Comparison of ENCODE assay signal across 8 cellular contexts in genomic region chr10:74823791-74824183, GRCh38. TPM values are rescaled to one million over a fixed set of nuclear protein-coding genes. Genes with fewer than 3 reads are reported as not detected.
DNase-seq lines count a peak whose midpoint lies in the region; TF ChIP-seq lines count a peak whose summit lies in the region.
"Had no signal": no experiment of that assay in that cellular context is flagged by ENCODE, and none has a peak within 500 bp of the region (broad histone marks: within the 10 kb centered on the region; RNA-seq: fewer than 3 reads in every experiment).

No MANE protein-coding gene starts in this region.

- H3K4me1 ChIP-seq in Loucy (ENCODE audit: insufficient read depth, low read length, poor library complexity, severe bottlenecking) (peaks cover 48% of the 10 kb centered on the region), rectal smooth muscle tissue (ENCODE audit: control insufficient read depth, insufficient read depth, low read length) (peaks cover 9% of the 10 kb centered on the region), trophoblast cell (ENCODE audit: control insufficient read depth in 1 of 2, insufficient read depth in 2 of 2, low read length in 2 of 2) (peaks cover 2 to 15% of the 10 kb centered on the region in 2 experiments)

- H3K4me1 Mint-ChIP-seq in endothelial cell (ENCODE audit: unreplicated experiment) = peaks cover 17% of the 10 kb centered on the region

- no peaks in the 10 kb centered on the region for H3K36me3 ChIP-seq in Loucy (ENCODE audit: insufficient read depth, low read length)
- H3K36me3 ChIP-seq in rectal smooth muscle tissue (ENCODE audit: control insufficient read depth, insufficient read depth, low read length) = no peaks in the 10 kb centered on the region
- H3K36me3 ChIP-seq in trophoblast cell (ENCODE audit: control insufficient read depth in 1 of 2, insufficient read depth in 2 of 2, low read length in 2 of 2) = no peaks in the 10 kb centered on the region

- H3K4me3 ChIP-seq in GM08714 (ENCODE audit: low read length) (peak overlapping the region; percentile 76; the same call in 1 of the 2 replicates), Loucy (ENCODE audit: low read length, poor library complexity, severe bottlenecking) (peak overlapping the region; percentile 94), rectal smooth muscle tissue (ENCODE audit: low read length) (no peak overlapping the region), trophoblast cell (ENCODE audit: low read depth, low read length) (no peak overlapping the region)

- H3K4me2 ChIP-seq in Loucy (ENCODE audit: low read depth, low read length, poor library complexity, severe bottlenecking) (peak overlapping the region; percentile 82), trophoblast cell (ENCODE audit: low read length) (no peak overlapping the region)

- H4K20me1 ChIP-seq in Loucy (ENCODE audit: insufficient read depth, low read length, poor library complexity, severe bottlenecking) = peaks cover 15% of the 10 kb centered on the region

- TF ChIP-seq CTCF in Loucy (conservative IDR thresholded peaks at IDR 0.05; ENCODE audit: low read length) (no peak), endothelial cell (IDR thresholded peaks at IDR 0.05; ENCODE audit: unreplicated experiment) (no peak)

- peaks cover 9% of the 10 kb centered on the region for H3K36me3 Mint-ChIP-seq in endothelial cell (ENCODE audit: low read depth, unreplicated experiment)

- H3K79me2 ChIP-seq in Loucy (ENCODE audit: insufficient read depth, low read length) = peaks cover 38% of the 10 kb centered on the region
- peaks cover 10% of the 10 kb centered on the region for H3K79me2 ChIP-seq in trophoblast cell (ENCODE audit: control insufficient read depth, insufficient read depth, low read length, poor library complexity)

- H3K27me3 Mint-ChIP-seq in endothelial cell (ENCODE audit: unreplicated experiment) = peaks cover 9% of the 10 kb centered on the region

- no peaks in the 10 kb centered on the region for H3K9me2 ChIP-seq in Loucy (replicated peaks; ENCODE audit: low read depth, low read length)

- no peaks in the 10 kb centered on the region for H3K27me3 ChIP-seq in Loucy (ENCODE audit: insufficient read depth, low read length, poor library complexity, severe bottlenecking)
- no peaks in the 10 kb centered on the region for H3K27me3 ChIP-seq in rectal smooth muscle tissue (ENCODE audit: control insufficient read depth, insufficient read depth, low read length)
- no peaks in the 10 kb centered on the region for H3K27me3 ChIP-seq in trophoblast cell (ENCODE audit: insufficient read depth, low read length)

- H2BK120ac ChIP-seq in trophoblast cell (ENCODE audit: insufficient read depth, low read length, poor library complexity) = no peak overlapping the region

- H3K9me3 Mint-ChIP-seq in endothelial cell (ENCODE audit: unreplicated experiment) = no peaks in the 10 kb centered on the region

- no peak overlapping the region for H3K23ac ChIP-seq in trophoblast cell (ENCODE audit: low read length)

- H3K9me3 ChIP-seq in Loucy (ENCODE audit: insufficient read depth, low read depth, low read length) = no peaks in the 10 kb centered on the region
- H3K9me3 ChIP-seq in trophoblast cell (ENCODE audit: insufficient read depth, low read depth, low read length) = no peaks in the 10 kb centered on the region

- H4K12ac ChIP-seq in trophoblast cell (ENCODE audit: low read depth, low read length) = no peak overlapping the region

- no peak overlapping the region for H2AK5ac ChIP-seq in trophoblast cell (ENCODE audit: low read length)

- H4K91ac ChIP-seq in trophoblast cell (ENCODE audit: low read depth, low read length) = no peak overlapping the region

- H3F3A ChIP-seq in Loucy (ENCODE audit: low read depth) = no peaks in the 10 kb centered on the region

- H3K9ac ChIP-seq in Loucy (ENCODE audit: low read depth, low read length, poor library complexity, severe bottlenecking) (peak overlapping the region; percentile 99), rectal smooth muscle tissue (ENCODE audit: low read length) (no peak overlapping the region), trophoblast cell (ENCODE audit: low read length) (no peak overlapping the region)

- H3K27ac ChIP-seq in rectal smooth muscle tissue (ENCODE audit: low read depth, low read length) = peak overlapping the region; percentile 85
- H3K27ac ChIP-seq in trophoblast cell (ENCODE audit: low read depth, low read length) = no peak overlapping the region

- no peak overlapping the region for H3K14ac ChIP-seq in trophoblast cell (ENCODE audit: low read length)

- H2BK12ac ChIP-seq in trophoblast cell (ENCODE audit: low read length) = no peak overlapping the region

- H3K4me3 Mint-ChIP-seq in endothelial cell (ENCODE audit: unreplicated experiment) = peak overlapping the region; percentile 87

- H3K18ac ChIP-seq in trophoblast cell (ENCODE audit: low read length) = no peak overlapping the region

- peaks cover 13% of the 10 kb centered on the region for H3K79me1 ChIP-seq in trophoblast cell (ENCODE audit: low read length)

- no peak overlapping the region for H4K8ac ChIP-seq in trophoblast cell (ENCODE audit: low read depth, low read length)

- WGBS in trophoblast cell (ENCODE audit: extremely low coverage, insufficient coverage, insufficient read length) = no CpG with 5 or more reads among the region's 4 CpGs

- no peak overlapping the region for H2BK5ac ChIP-seq in trophoblast cell (ENCODE audit: low read depth, low read length, poor library complexity)

- no peak overlapping the region for H3K4ac ChIP-seq in trophoblast cell (ENCODE audit: low read depth, low read length)

- H3K27ac Mint-ChIP-seq in endothelial cell (ENCODE audit: unreplicated experiment) = peak overlapping the region; percentile 57

- DNase-seq in endothelial cell (ENCODE audit: low spot score) (no peak), NCI-H345 (lab: John Stamatoyannopoulos, UW) (no peak), trophoblast cell (no peak), NCI-H526 treated with DMSO at 0.1 percent for 48 hours (lab: John Stamatoyannopoulos, UW) (no peak)
- DNase-seq: HCEC 1CT had no signal

- H2AFZ ChIP-seq in Loucy (ENCODE audit: low read length) (no peak overlapping the region), trophoblast cell (ENCODE audit: insufficient read depth, low read length, poor library complexity) (no peak overlapping the region)

RNA-seq across cellular contexts. Expression of gene KAT6B, which starts 2.6 kb away (rescaled TPM):
- total RNA-seq in endothelial cell (ENCODE audit: unreplicated experiment) = 18.1 TPM
- 5.8 and 6.2 TPM in 2 replicates for polyA plus RNA-seq in trophoblast cell (2013)

Comparison
In these comparisons a context has a peak if more than half of its experiments do, and no peak if none do; other contexts are left out.
1. H3K4me3 ChIP-seq: peak in GM08714 (single experiment) and Loucy (single experiment); none in rectal smooth muscle tissue (single experiment) and trophoblast cell (single experiment).